ENCODE assay signal across 12 cellular contexts in genomic region chr15:41932939-41933725, GRCh38. TPM values are rescaled to one million over a fixed set of nuclear protein-coding genes. Genes with fewer than 3 reads are reported as not detected.
DNase-seq lines count a peak whose midpoint lies in the region; ATAC-seq and TF ChIP-seq lines count a peak whose summit lies in the region.
"Had no signal": no experiment of that assay in that cellular context is flagged by ENCODE, and none has a peak within 500 bp of the region (broad histone marks: within the 10 kb centered on the region; RNA-seq: fewer than 3 reads in every experiment).

No MANE protein-coding gene starts in this region.

- H3K9me3 Mint-ChIP-seq in CD4-positive, CD25-positive, alpha-beta regulatory T cell: no peaks in the 10 kb centered on the region
- H3K9me3 Mint-ChIP-seq in natural killer cell treated with Interleukin-12 subunit alpha and Interleukin-12 subunit beta and Interleukin-15 and Interleukin-18, amount 100 ng/mL, for 72 hours: no peaks in the 10 kb centered on the region

- H3K27me3 Mint-ChIP-seq in CD4-positive, CD25-positive, alpha-beta regulatory T cell: no peaks in the 10 kb centered on the region
- no peaks in the 10 kb centered on the region for H3K27me3 Mint-ChIP-seq in natural killer cell treated with Interleukin-12 subunit alpha and Interleukin-12 subunit beta and Interleukin-15 and Interleukin-18, amount 100 ng/mL, for 72 hours

- H3K27ac ChIP-seq in CD4-positive, CD25-positive, alpha-beta regulatory T cell (ENCODE audit: insufficient read depth, low read length, poor library complexity, severe bottlenecking): peak overlapping the region; percentile 99
- H3K27ac ChIP-seq in HEK293 (ENCODE audit: extremely low read depth, low read depth, low read length): no peak overlapping the region
- H3K27ac ChIP-seq in effector memory CD4-positive, alpha-beta T cell (ENCODE audit: insufficient read depth, low read length, poor library complexity, severe bottlenecking): peak overlapping the region; percentile 95

- H3K27ac Mint-ChIP-seq in CD4-positive, CD25-positive, alpha-beta regulatory T cell: peak overlapping the region; percentile 92 to 97 (median 95)
- peak overlapping the region; percentile 97 to 99 for H3K27ac Mint-ChIP-seq in natural killer cell treated with Interleukin-12 subunit alpha and Interleukin-12 subunit beta and Interleukin-15 and Interleukin-18, amount 100 ng/mL, for 72 hours

- H3K9me3 ChIP-seq in CD4-positive, CD25-positive, alpha-beta regulatory T cell (ENCODE audit: control insufficient read depth in 2 of 2, low read length in 2 of 2): no peaks in the 10 kb centered on the region
- H3K9me3 ChIP-seq in HEK293 (ENCODE audit: control insufficient read depth, insufficient read depth, low read depth, low read length): no peaks in the 10 kb centered on the region
- no peaks in the 10 kb centered on the region for H3K9me3 ChIP-seq in effector memory CD4-positive, alpha-beta T cell (ENCODE audit: control insufficient read depth, low read length)

- DNase-seq in CD4-positive, CD25-positive, alpha-beta regulatory T cell: no peak
- DNase-seq in effector memory CD4-positive, alpha-beta T cell: no peak
- DNase-seq in natural killer cell treated with Interleukin-12 subunit alpha and Interleukin-12 subunit beta and Interleukin-15 and Interleukin-18, amount 100 ng/mL, for 72 hours (ENCODE audit: low spot score): no peak
- DNase-seq in ureter (ENCODE audit: low spot score): no peak
- no peak for DNase-seq in activated gamma-delta T cell (lab: John Stamatoyannopoulos, UW)
- DNase-seq in NCI-H146 treated with DMSO at 0.1 percent for 48 hours (lab: John Stamatoyannopoulos, UW; ENCODE audit: unreplicated experiment): no peak
- DNase-seq: COR-L47, kidney, NCI-H69, nucleus accumbens had no signal

- CTCF ChIA-PET in HEK293 (lab: Yijun Ruan, JAX): interaction anchor here (0.6 to 0.7 kb wide), 3 partner anchors 10 to 28 kb away, joined by 3 to 4 read pairs (median 3); no protein-coding TSS in a partner anchor

- no peak for TF ChIP-seq CTCF in HEK293 (tag by site-specific recombination; IDR thresholded peaks at IDR 0.05)

- no peak for ATAC-seq in CD4-positive, CD25-positive, alpha-beta regulatory T cell (ENCODE audit: low read depth in 2 of 2)
- no peak for ATAC-seq in natural killer cell treated with Interleukin-12 subunit alpha and Interleukin-12 subunit beta and Interleukin-15 and Interleukin-18, amount 100 ng/mL, for 72 hours
- ATAC-seq in HG03469 (IDR thresholded peaks at IDR 0.05; ENCODE audit: unreplicated experiment): no peak

- no peak overlapping the region for H3K4me3 Mint-ChIP-seq in CD4-positive, CD25-positive, alpha-beta regulatory T cell
- H3K4me3 Mint-ChIP-seq in natural killer cell treated with Interleukin-12 subunit alpha and Interleukin-12 subunit beta and Interleukin-15 and Interleukin-18, amount 100 ng/mL, for 72 hours: no peak overlapping the region

- H3K36me3 ChIP-seq in CD4-positive, CD25-positive, alpha-beta regulatory T cell (ENCODE audit: control insufficient read depth, insufficient read depth, low read length): no peaks in the 10 kb centered on the region
- H3K36me3 ChIP-seq in HEK293 (ENCODE audit: control insufficient read depth in 2 of 2, insufficient read depth in 1 of 2, low read length in 2 of 2): no peaks in the 10 kb centered on the region
- no peaks in the 10 kb centered on the region for H3K36me3 ChIP-seq in effector memory CD4-positive, alpha-beta T cell (ENCODE audit: control insufficient read depth, insufficient read depth, low read length)

- peaks cover 28 to 65% (median 43%) of the 10 kb centered on the region in 4 donors for H3K4me1 Mint-ChIP-seq in CD4-positive, CD25-positive, alpha-beta regulatory T cell
- peaks cover 38 to 41% of the 10 kb centered on the region in 2 donors for H3K4me1 Mint-ChIP-seq in natural killer cell treated with Interleukin-12 subunit alpha and Interleukin-12 subunit beta and Interleukin-15 and Interleukin-18, amount 100 ng/mL, for 72 hours (ENCODE audit: low read depth in 2 of 2)

- H3K36me3 Mint-ChIP-seq in CD4-positive, CD25-positive, alpha-beta regulatory T cell: peaks cover 5% of the 10 kb centered on the region
- no peaks in the 10 kb centered on the region for H3K36me3 Mint-ChIP-seq in natural killer cell treated with Interleukin-12 subunit alpha and Interleukin-12 subunit beta and Interleukin-15 and Interleukin-18, amount 100 ng/mL, for 72 hours

- H3K27me3 ChIP-seq in CD4-positive, CD25-positive, alpha-beta regulatory T cell (ENCODE audit: control insufficient read depth, insufficient read depth, low read length): no peaks in the 10 kb centered on the region
- no peaks in the 10 kb centered on the region for H3K27me3 ChIP-seq in effector memory CD4-positive, alpha-beta T cell (replicated peaks; ENCODE audit: control insufficient read depth, insufficient read depth, low read length, poor library complexity, severe bottlenecking)

- H3K4me3 ChIP-seq in CD4-positive, CD25-positive, alpha-beta regulatory T cell (ENCODE audit: low read depth, low read length): no peak overlapping the region
- H3K4me3 ChIP-seq in HEK293 (ENCODE audit: low read depth, low read length): no peak overlapping the region
- no peak overlapping the region for H3K4me3 ChIP-seq in effector memory CD4-positive, alpha-beta T cell (ENCODE audit: insufficient read depth, low read depth, low read length, poor library complexity, severe bottlenecking)

- POLR2A ChIA-PET in HEK293 (lab: Yijun Ruan, JAX): interaction anchor here (0.9 to 1.5 kb wide), 2 partner anchors 38 to 39 kb away, joined by 3 to 9 read pairs; partner anchors contain the start of gene EHD4

- H3K4me1 ChIP-seq in CD4-positive, CD25-positive, alpha-beta regulatory T cell (ENCODE audit: control insufficient read depth, insufficient read depth, low read length, poor library complexity, severe bottlenecking): peaks cover 48% of the 10 kb centered on the region
- peaks cover 36% of the 10 kb centered on the region for H3K4me1 ChIP-seq in HEK293 (ENCODE audit: control insufficient read depth, insufficient read depth, low read length)
- peaks cover 48% of the 10 kb centered on the region for H3K4me1 ChIP-seq in effector memory CD4-positive, alpha-beta T cell (ENCODE audit: control insufficient read depth, insufficient read depth, low read length, poor library complexity, severe bottlenecking)

TF ChIP-seq in HEK293, 187 proteins besides CTCF, POLR2A, EP300 and RAD21:
- TF ChIP-seq ZIC2 (tag by site-specific recombination; IDR thresholded peaks at IDR 0.05): 0 out of 2 replicates have a peak, but pooled peaks have one; percentile 8
- 0 out of 2 replicates have a peak, but pooled peaks have one; percentile 15 for TF ChIP-seq ZBTB17 (tag by site-specific recombination; IDR thresholded peaks at IDR 0.05)
- 0 out of 2 replicates have a peak, but pooled peaks have one; percentile 39 for TF ChIP-seq ZNF341 (tag by site-specific recombination; IDR thresholded peaks at IDR 0.05; ENCODE audit: low read depth)
- peak; percentile 38; the same call in 1 of the 2 replicates for TF ChIP-seq ZNF692 (tag by site-specific recombination; IDR thresholded peaks at IDR 0.05)
- TF ChIP-seq GLIS1 (tag by site-specific recombination; IDR thresholded peaks at IDR 0.05): peak; percentile 61
- peak; percentile 85; the same call in 1 of the 2 replicates for TF ChIP-seq ZBTB48 (tag by site-specific recombination; IDR thresholded peaks at IDR 0.05)
- no peak for TF ChIP-seq IKZF3 (tag by site-specific recombination; IDR thresholded peaks at IDR 0.05)
- TF ChIP-seq ZFP69B (tag by site-specific recombination; IDR thresholded peaks at IDR 0.05): 0 out of 2 replicates have a peak, but pooled peaks have one; percentile 55
- no peak for TF ChIP-seq PATZ1 (tag by site-specific recombination; IDR thresholded peaks at IDR 0.05)

RNA-seq across cellular contexts. Expression of gene EHD4, which starts 39.2 kb away (rescaled TPM):
- 57.8 TPM for total RNA-seq in CD4-positive, CD25-positive, alpha-beta regulatory T cell
- polyA plus RNA-seq in CD4-positive, CD25-positive, alpha-beta regulatory T cell: 10 to 100 TPM in 3 of 4 donors, 1 to 10 TPM in 1; 9.3 to 14.2 (median 13.5) TPM
- 10 to 100 TPM; 19.9 to 24.5 TPM for total RNA-seq in natural killer cell treated with Interleukin-12 subunit alpha and Interleukin-12 subunit beta and Interleukin-15 and Interleukin-18, amount 100 ng/mL, for 72 hours
- 64.1 TPM for total RNA-seq in ureter

RNA-seq across cellular contexts. Expression of gene SPTBN5, which starts 39.3 kb away (rescaled TPM):
- 2.7 TPM for total RNA-seq in CD4-positive, CD25-positive, alpha-beta regulatory T cell
- polyA plus RNA-seq in CD4-positive, CD25-positive, alpha-beta regulatory T cell: under 1 TPM in 1 of 4 donors, not detected in 3; 0.26 TPM
- 1 to 10 TPM; 1.1 to 2.4 TPM for total RNA-seq in natural killer cell treated with Interleukin-12 subunit alpha and Interleukin-12 subunit beta and Interleukin-15 and Interleukin-18, amount 100 ng/mL, for 72 hours
- total RNA-seq in ureter: 11.9 TPM
